In the genomic region with DNA sequence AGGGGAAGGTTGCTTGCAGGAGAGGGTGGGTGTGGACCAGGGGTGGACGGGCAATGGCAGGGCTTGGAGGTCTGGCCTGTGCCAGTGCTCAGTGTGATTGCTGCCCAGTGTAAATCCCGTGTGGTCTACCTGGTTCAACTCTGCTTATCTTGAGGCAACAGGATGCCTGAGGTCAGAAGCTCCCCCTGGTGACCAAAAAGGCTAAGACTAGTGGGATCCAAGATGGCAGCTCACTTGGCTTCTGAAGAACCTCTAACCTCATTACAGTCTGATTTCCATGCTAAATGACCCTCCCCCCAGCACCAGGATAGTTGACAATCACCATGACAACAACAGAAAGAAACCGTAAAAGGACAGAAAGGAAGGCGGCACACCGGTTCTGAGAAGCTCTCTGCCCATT, we compare ENCODE assay signal across 1 cellular context.
TF ChIP-seq lines count a peak whose summit lies in the region.

No MANE protein-coding gene starts in this region.

TF ChIP-seq in WTC11, 78 proteins besides CTCF, POLR2A, EP300 and RAD21 (continued from another document):
- TF ChIP-seq, protein P1, sequence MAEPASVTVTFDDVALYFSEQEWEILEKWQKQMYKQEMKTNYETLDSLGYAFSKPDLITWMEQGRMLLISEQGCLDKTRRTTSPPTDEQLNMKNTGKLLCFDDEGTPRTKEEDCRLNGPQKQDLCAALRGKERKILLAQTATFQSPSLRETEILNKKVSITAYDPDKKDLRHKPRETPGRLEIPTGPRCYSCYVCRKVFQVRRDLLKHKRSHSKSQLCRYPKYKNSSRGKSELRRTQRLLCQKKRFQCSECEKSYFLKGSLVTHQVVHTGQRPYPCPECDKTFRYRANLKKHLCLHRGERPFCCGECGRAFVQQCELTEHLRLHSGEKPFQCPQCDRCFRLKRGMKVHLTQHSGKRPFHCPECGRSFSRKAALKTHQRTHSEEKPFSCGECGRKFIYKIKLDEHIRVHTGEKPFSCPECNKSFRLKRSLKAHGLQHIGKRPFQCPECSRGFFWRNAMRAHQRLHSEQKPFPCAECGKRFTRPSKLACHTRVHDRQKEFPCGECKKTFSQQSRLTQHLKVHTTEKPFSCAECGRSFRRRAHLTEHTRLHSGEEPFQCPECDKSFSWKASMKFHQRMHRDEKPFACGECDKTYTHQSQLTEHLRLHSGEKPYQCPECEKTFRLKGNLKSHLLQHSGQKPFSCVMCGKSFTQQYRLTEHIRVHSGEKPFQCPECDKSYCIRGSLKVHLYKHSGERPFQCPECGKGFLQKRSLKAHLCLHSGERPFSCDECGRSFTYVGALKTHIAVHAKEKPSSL (CRISPR knock-in tag; conservative IDR thresholded peaks at IDR 0.05), result no peak
- TF ChIP-seq ATF1 (CRISPR knock-in tag; IDR thresholded peaks at IDR 0.05), result no peak
TF ChIP-seq in WTC11: peak in this region for 0.
